In genomic region chr11:34161361-34161760, GRCh38 we compare ENCODE assay signal across 18 cellular contexts.
"Had no signal": no experiment of that assay in that cellular context is flagged by ENCODE, and none has a peak within 500 bp of the region (broad histone marks: within the 10 kb centered on the region; RNA-seq: fewer than 3 reads in every experiment).

No MANE protein-coding gene starts in this region.

- H3K27ac ChIP-seq: epithelial cell of prostate, esophagus muscularis mucosa, gastroesophageal sphincter, left lung, lower lobe of right lung, psoas muscle, right lobe of liver, spleen, tibial artery, upper lobe of left lung, uterus had no signal

- H3K9me3 ChIP-seq: esophagus muscularis mucosa, gastroesophageal sphincter, left lung, lower lobe of right lung, psoas muscle, right lobe of liver, spleen, tibial artery, upper lobe of left lung, uterus had no signal

- H3K4me1 ChIP-seq: left lung, lower lobe of right lung, psoas muscle, spleen, upper lobe of left lung, uterus had no signal

- H3K27me3 Mint-ChIP-seq: memory B cell; stimulated activated memory B cell treated with anti-CD40 and anti-IgM and Interleukin-4, amounts not matched to agents 10 μg/mL and 1 μg/mL and 100 μg/mL, for 72 hours; stimulated activated naive CD8-positive, alpha-beta T cell treated with anti-CD3 and anti-CD28 coated beads, Interleukin-15, Interleukin-2, amounts not matched to agents 100 ng/mL and 50 ng/mL, for 24 hours had no signal

- H3K27ac Mint-ChIP-seq: immature natural killer cell; memory B cell; mesothelial cell of epicardium; natural killer cell; stimulated activated memory B cell treated with anti-CD40 and anti-IgM and Interleukin-4, amounts not matched to agents 10 μg/mL and 1 μg/mL and 100 μg/mL, for 72 hours; stimulated activated naive CD8-positive, alpha-beta T cell treated with anti-CD3 and anti-CD28 coated beads, Interleukin-15, Interleukin-2, amounts not matched to agents 100 ng/mL and 50 ng/mL, for 24 hours had no signal

- H3K4me3 ChIP-seq: esophagus muscularis mucosa, gastroesophageal sphincter, left lung, lower lobe of right lung, psoas muscle, right lobe of liver, spleen, tibial artery, upper lobe of left lung, uterus had no signal

- H3K36me3 Mint-ChIP-seq: immature natural killer cell, memory B cell, mesothelial cell of epicardium, natural killer cell had no signal

- H3K4me3 Mint-ChIP-seq: immature natural killer cell; memory B cell; mesothelial cell of epicardium; natural killer cell; stimulated activated memory B cell treated with anti-CD40 and anti-IgM and Interleukin-4, amounts not matched to agents 10 μg/mL and 1 μg/mL and 100 μg/mL, for 72 hours; stimulated activated naive CD8-positive, alpha-beta T cell treated with anti-CD3 and anti-CD28 coated beads, Interleukin-15, Interleukin-2, amounts not matched to agents 100 ng/mL and 50 ng/mL, for 24 hours had no signal

- H3K36me3 ChIP-seq: lower lobe of right lung, uterus had no signal

- DNase-seq: left lung, lower lobe of right lung, natural killer cell, retina, right lobe of liver, spleen, tibial artery, upper lobe of left lung, uterus had no signal

- H3K9me3 Mint-ChIP-seq: immature natural killer cell; memory B cell; mesothelial cell of epicardium; natural killer cell; stimulated activated memory B cell treated with anti-CD40 and anti-IgM and Interleukin-4, amounts not matched to agents 10 μg/mL and 1 μg/mL and 100 μg/mL, for 72 hours; stimulated activated naive CD8-positive, alpha-beta T cell treated with anti-CD3 and anti-CD28 coated beads, Interleukin-15, Interleukin-2, amounts not matched to agents 100 ng/mL and 50 ng/mL, for 24 hours had no signal

- ATAC-seq: gastroesophageal sphincter, left lung, lower lobe of right lung had no signal

- H3K27me3 ChIP-seq: esophagus muscularis mucosa, gastroesophageal sphincter, left lung, right lobe of liver, tibial artery, upper lobe of left lung, uterus had no signal

- H3K4me1 Mint-ChIP-seq: memory B cell had no signal
